Comparison of ENCODE assay signal across 24 cellular contexts in genomic region chr17:802481-802880, GRCh38.
"Had no signal": no experiment of that assay in that cellular context is flagged by ENCODE, and none has a peak within 500 bp of the region (broad histone marks: within the 10 kb centered on the region; RNA-seq: fewer than 3 reads in every experiment).

No MANE protein-coding gene starts in this region.

- H3K9me3 ChIP-seq: ascending aorta had no signal

- ATAC-seq: activated naive CD4-positive, alpha-beta T cell treated with anti-CD3 and anti-CD28 coated beads, Interleukin-2, amount 50 U/mL, for 72 hours; activated naive CD8-positive, alpha-beta T cell treated with anti-CD3 and anti-CD28 coated beads, Interleukin-2, amount 50 U/mL, for 24 hours; T-helper 17 cell had no signal

- H3K36me3 Mint-ChIP-seq: activated naive CD4-positive, alpha-beta T cell treated with anti-CD3 and anti-CD28 coated beads, Interleukin-2, amount 50 U/mL, for 72 hours had no signal

- H3K4me3 Mint-ChIP-seq: activated CD4-positive, alpha-beta memory T cell treated with anti-CD3 and anti-CD28 coated beads, Interleukin-2, amount 10 ng/mL, durations not matched to agents 7 days and 5 days; activated CD4-positive, alpha-beta T cell treated with anti-CD3 and anti-CD28 coated beads, Interleukin-2, amount 10 ng/mL, durations not matched to agents 7 days and 5 days; activated naive CD8-positive, alpha-beta T cell treated with anti-CD3 and anti-CD28 coated beads, Interleukin-2, amount 50 U/mL, for 24 hours; brain; central memory CD8-positive, alpha-beta T cell; T-helper 17 cell had no signal

- H3K27me3 Mint-ChIP-seq: activated CD4-positive, alpha-beta memory T cell treated with anti-CD3 and anti-CD28 coated beads, Interleukin-2, amount 10 ng/mL, durations not matched to agents 7 days and 5 days; activated CD4-positive, alpha-beta T cell treated with anti-CD3 and anti-CD28 coated beads, Interleukin-2, amount 10 ng/mL, durations not matched to agents 7 days and 5 days; activated naive CD8-positive, alpha-beta T cell treated with anti-CD3 and anti-CD28 coated beads, Interleukin-2, amount 50 U/mL, for 24 hours; brain; central memory CD8-positive, alpha-beta T cell had no signal

- H3K27ac ChIP-seq: ascending aorta, PC-9 had no signal

- DNase-seq: activated CD4-positive, alpha-beta memory T cell treated with anti-CD3 and anti-CD28 coated beads, Interleukin-2, amount 10 ng/mL, durations not matched to agents 7 days and 5 days; activated CD4-positive, alpha-beta T cell treated with anti-CD3 and anti-CD28 coated beads, Interleukin-2, amount 10 ng/mL, durations not matched to agents 7 days and 5 days; activated CD4-positive, CD25-positive, alpha-beta regulatory T cell; activated effector memory CD4-positive, alpha-beta T cell treated with Interleukin-2 at 50 U/mL for 16 hours; activated naive CD4-positive, alpha-beta T cell treated with Interleukin-2 at 50 U/mL for 16 hours; activated naive CD8-positive, alpha-beta T cell treated with anti-CD3 and anti-CD28 coated beads, Interleukin-2, amount 50 U/mL, for 24 hours; activated T-cell treated with anti-CD3 and anti-CD28 coated beads, Interleukin-2, amount 50 U/mL, for 1 hour; amniotic stem cell; IMR-90; KBM-7; NCI-H1092; NCI-H1417 treated with DMSO at 0.1 percent for 48 hours; NCI-H1694 treated with DMSO at 0.1 percent for 48 hours; NCI-H2029 treated with DMSO at 0.1 percent for 48 hours; NCI-H446; NCI-H524; PC-9; SIG-M5; T-helper 17 cell; T-helper 9 cell had no signal

- H3K27me3 ChIP-seq: ascending aorta had no signal

- H3K4me3 ChIP-seq: ascending aorta, PC-9 had no signal

- H3K4me1 ChIP-seq: ascending aorta had no signal

- H3K36me3 ChIP-seq: ascending aorta had no signal

- H3K27ac Mint-ChIP-seq: activated CD4-positive, alpha-beta memory T cell treated with anti-CD3 and anti-CD28 coated beads, Interleukin-2, amount 10 ng/mL, durations not matched to agents 7 days and 5 days; activated CD4-positive, alpha-beta T cell treated with anti-CD3 and anti-CD28 coated beads, Interleukin-2, amount 10 ng/mL, durations not matched to agents 7 days and 5 days; activated naive CD4-positive, alpha-beta T cell treated with anti-CD3 and anti-CD28 coated beads, Interleukin-2, amount 50 U/mL, for 72 hours; activated naive CD8-positive, alpha-beta T cell treated with anti-CD3 and anti-CD28 coated beads, Interleukin-2, amount 50 U/mL, for 24 hours; T-helper 17 cell had no signal

- H3K9me3 Mint-ChIP-seq: activated CD4-positive, alpha-beta memory T cell treated with anti-CD3 and anti-CD28 coated beads, Interleukin-2, amount 10 ng/mL, durations not matched to agents 7 days and 5 days; activated CD4-positive, alpha-beta T cell treated with anti-CD3 and anti-CD28 coated beads, Interleukin-2, amount 10 ng/mL, durations not matched to agents 7 days and 5 days; activated naive CD4-positive, alpha-beta T cell treated with anti-CD3 and anti-CD28 coated beads, Interleukin-2, amount 50 U/mL, for 72 hours; activated naive CD8-positive, alpha-beta T cell treated with anti-CD3 and anti-CD28 coated beads, Interleukin-2, amount 50 U/mL, for 24 hours; brain; central memory CD8-positive, alpha-beta T cell had no signal

- H3K4me1 Mint-ChIP-seq: activated CD4-positive, alpha-beta memory T cell treated with anti-CD3 and anti-CD28 coated beads, Interleukin-2, amount 10 ng/mL, durations not matched to agents 7 days and 5 days; activated CD4-positive, alpha-beta T cell treated with anti-CD3 and anti-CD28 coated beads, Interleukin-2, amount 10 ng/mL, durations not matched to agents 7 days and 5 days; activated naive CD8-positive, alpha-beta T cell treated with anti-CD3 and anti-CD28 coated beads, Interleukin-2, amount 50 U/mL, for 24 hours; central memory CD8-positive, alpha-beta T cell; T-helper 17 cell had no signal
